11 cellular contexts compared by ENCODE assay signal in the genomic region with DNA sequence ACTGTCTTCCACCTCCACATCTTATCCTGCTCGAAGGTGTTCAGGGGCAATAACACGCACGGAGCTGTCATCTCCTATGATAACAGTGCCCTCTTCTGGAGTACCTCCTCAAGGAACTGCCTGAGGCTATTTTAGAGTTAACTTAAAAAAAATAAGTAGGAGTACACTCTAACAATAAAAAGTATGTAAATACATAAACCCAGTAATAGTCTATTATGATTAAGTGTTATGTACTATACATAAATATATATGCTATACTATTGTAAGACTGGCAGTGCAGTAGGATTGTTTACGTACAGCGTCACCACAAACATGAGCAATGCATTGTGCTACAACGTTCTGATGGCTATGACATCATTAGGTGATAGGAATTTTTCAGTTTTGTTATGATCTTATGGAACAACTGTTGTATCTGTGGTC. TPM values are rescaled to one million over a fixed set of nuclear protein-coding genes. Genes with fewer than 3 reads are reported as not detected.
DNase-seq lines count a peak whose midpoint lies in the region; ATAC-seq, FAIRE-seq and TF ChIP-seq lines count a peak whose summit lies in the region.
"Had no signal": no experiment of that assay in that cellular context is flagged by ENCODE, and none has a peak within 500 bp of the region (broad histone marks: within the 10 kb centered on the region; RNA-seq: fewer than 3 reads in every experiment).

No MANE protein-coding gene starts in this region.

- POLR2A ChIA-PET in K562 (lab: Yijun Ruan, JAX) = interaction anchor here (0.5 kb wide), 1 partner anchor 1727 kb away, joined by 3 read pairs; no protein-coding TSS in a partner anchor

- peak; percentile 56 to 74 for TF ChIP-seq RAD21 in K562 (CRISPR knock-in tag; conservative IDR thresholded peaks at IDR 0.05 in 1 of 2, IDR thresholded peaks at IDR 0.05 in 1 of 2)

- peak; percentile 54 for DNase-seq in activated CD4-positive, alpha-beta T cell treated with anti-CD3 and anti-CD28 coated beads, Interleukin-2, amount 10 ng/mL, durations not matched to agents 24 days and 14 days
- DNase-seq in activated CD4-positive, alpha-beta T cell treated with anti-CD3 and anti-CD28 coated beads for 4 hours = no peak
- DNase-seq in M059J (ENCODE audit: low read depth) (peak; percentile 27), K562 (ENCODE audit: extremely low read depth in 1 of 4, low spot score in 3 of 4) (peak in 1 of 4 experiments; percentile 62), progenitor cell of endocrine pancreas (ENCODE audit: low spot score, unreplicated experiment) (no peak), middle frontal gyrus (ENCODE audit: extremely low spot score, low spot score) (no peak), GOT3 (lab: John Stamatoyannopoulos, UW) (no peak), sciatic nerve (ENCODE audit: low spot score) (no peak)

- CTCF ChIA-PET in K562 (lab: Yijun Ruan, JAX; ENCODE audit: low intra/inter-chr PET ratio) = no interaction called here

- TF ChIP-seq EP300 in K562 (IDR thresholded peaks at IDR 0.05; ENCODE audit: low read length) = no peak

- no peak overlapping the region for H3K9ac ChIP-seq in K562 (ENCODE audit: insufficient read depth in 1 of 2, low read depth in 2 of 2, low read length in 2 of 2)

- no peaks in the 10 kb centered on the region for H3K9me1 ChIP-seq in K562 (ENCODE audit: control insufficient read depth, insufficient read depth, low read length)

- no peak overlapping the region for H2AFZ ChIP-seq in K562 (ENCODE audit: low read depth, low read length)

- peak; percentile 87 for ATAC-seq in K562
- no peak for ATAC-seq in sciatic nerve

- H3K9me3 Mint-ChIP-seq in activated CD4-positive, alpha-beta T cell treated with anti-CD3 and anti-CD28 coated beads, Interleukin-2, amount 10 ng/mL, durations not matched to agents 24 days and 14 days = no peaks in the 10 kb centered on the region
- peaks cover 7% of the 10 kb centered on the region for H3K9me3 Mint-ChIP-seq in progenitor cell of endocrine pancreas (ENCODE audit: low read depth)

- H3K27me3 Mint-ChIP-seq in activated CD4-positive, alpha-beta T cell treated with anti-CD3 and anti-CD28 coated beads, Interleukin-2, amount 10 ng/mL, durations not matched to agents 24 days and 14 days = no peaks in the 10 kb centered on the region
- H3K27me3 Mint-ChIP-seq in progenitor cell of endocrine pancreas = peaks cover 14% of the 10 kb centered on the region

- no TSS peak for BruUV-seq in K562 (replicated peaks; lab: Mats Ljungman, UMichigan)

- H3K4me1 ChIP-seq in K562 (replicated peaks in 1 of 2; ENCODE audit: control insufficient read depth in 2 of 2, insufficient read depth in 2 of 2, low read length in 2 of 2) = no peaks in the 10 kb centered on the region; a peak in 1 of 5 replicates

- no peaks in the 10 kb centered on the region for H3K79me2 ChIP-seq in K562 (ENCODE audit: control insufficient read depth, insufficient read depth, low read length)

- WGBS in K562 (ENCODE audit: insufficient coverage, low coverage, missing lambda C conversion rate) = 14% methylated on average over 6 of the region's 6 CpGs

- H3K27ac ChIP-seq in K562 (ENCODE audit: extremely low read depth, low read depth, low read length) = no peak overlapping the region

- H4K20me1 ChIP-seq in K562 (replicated peaks; ENCODE audit: control insufficient read depth, insufficient read depth, low read length) = no peaks in the 10 kb centered on the region

- TF ChIP-seq POLR2A in K562 (conservative IDR thresholded peaks at IDR 0.05) = no peak

- H3K27me3 ChIP-seq in K562 (ENCODE audit: control insufficient read depth in 2 of 2, insufficient read depth in 2 of 2, low read length in 2 of 2) = peaks cover 0 to 12% of the 10 kb centered on the region in 2 experiments; a peak in 2 of 5 replicates

- H3K4me3 ChIP-seq in K562 = no peak overlapping the region

- no peaks in the 10 kb centered on the region for H3K36me3 ChIP-seq in K562 (ENCODE audit: control insufficient read depth, insufficient read depth, low read length)

- in situ Hi-C loops in K562 (cut with MboI) = no loop called here

- peaks cover 36% of the 10 kb centered on the region for H3K4me1 Mint-ChIP-seq in activated CD4-positive, alpha-beta T cell treated with anti-CD3 and anti-CD28 coated beads, Interleukin-2, amount 10 ng/mL, durations not matched to agents 24 days and 14 days
- H3K4me1 Mint-ChIP-seq in progenitor cell of endocrine pancreas (ENCODE audit: low read depth) = no peaks in the 10 kb centered on the region

- H3K4me3 Mint-ChIP-seq in activated CD4-positive, alpha-beta T cell treated with anti-CD3 and anti-CD28 coated beads, Interleukin-2, amount 10 ng/mL, durations not matched to agents 24 days and 14 days = no peak overlapping the region
- no peak overlapping the region for H3K4me3 Mint-ChIP-seq in progenitor cell of endocrine pancreas (ENCODE audit: low read depth)

- H3K4me2 ChIP-seq in K562 (ENCODE audit: insufficient read depth, low read length) = no peak overlapping the region

- FAIRE-seq in K562 (lab: Jason Lieb, UNC) = peak; percentile 65
- FAIRE-seq: islet of Langerhans had no signal

- no peak overlapping the region for H3K27ac Mint-ChIP-seq in activated CD4-positive, alpha-beta T cell treated with anti-CD3 and anti-CD28 coated beads, Interleukin-2, amount 10 ng/mL, durations not matched to agents 24 days and 14 days
- no peak overlapping the region for H3K27ac Mint-ChIP-seq in progenitor cell of endocrine pancreas
- H3K27ac Mint-ChIP-seq: activated naive CD4-positive, alpha-beta T cell treated with anti-CD3 and anti-CD28 coated beads, Interleukin-2, amount 50 U/mL, for 72 hours had no signal

- no peaks in the 10 kb centered on the region for H3K9me3 ChIP-seq in K562 (replicated peaks; ENCODE audit: control insufficient read depth, insufficient read depth, low read depth, low read length)

- TF ChIP-seq CTCF in K562 (IDR thresholded peaks at IDR 0.05 in 2 of 3, conservative IDR thresholded peaks at IDR 0.05 in 1 of 3; ENCODE audit: insufficient read depth in 2 of 3, low read depth in 1 of 3, low read length in 3 of 3) = peak; percentile 57 to 68 (median 57)
- peak; percentile 45 for TF ChIP-seq CTCF in progenitor cell of endocrine pancreas (IDR thresholded peaks at IDR 0.05; ENCODE audit: unreplicated experiment)

- intact Hi-C loops in activated CD4-positive, alpha-beta T cell treated with anti-CD3 and anti-CD28 coated beads, Interleukin-2, amount 10 ng/mL, durations not matched to agents 24 days and 14 days (cut with micrococcal nuclease) = no loop called here
- intact Hi-C loops in K562 (cut with micrococcal nuclease) = loop anchor here (1.0 to 10.0 kb wide), 4 partner anchors 217 to 565 kb away; no protein-coding TSS in a partner anchor
- intact Hi-C loops in sciatic nerve (cut with DNase I) = no loop called here

- H3K36me3 Mint-ChIP-seq in activated CD4-positive, alpha-beta T cell treated with anti-CD3 and anti-CD28 coated beads, Interleukin-2, amount 10 ng/mL, durations not matched to agents 24 days and 14 days (ENCODE audit: low read depth) = peaks cover 2% of the 10 kb centered on the region
- no peaks in the 10 kb centered on the region for H3K36me3 Mint-ChIP-seq in progenitor cell of endocrine pancreas (ENCODE audit: insufficient read depth)
- H3K36me3 Mint-ChIP-seq: activated naive CD4-positive, alpha-beta T cell treated with anti-CD3 and anti-CD28 coated beads, Interleukin-2, amount 50 U/mL, for 72 hours had no signal

TF ChIP-seq in K562, 482 proteins besides CTCF, POLR2A, EP300 and RAD21:
- TF ChIP-seq ZNF174 (CRISPR knock-in tag; IDR thresholded peaks at IDR 0.05) = no peak
- peak; percentile 63; the same call in 1 of the 2 replicates for TF ChIP-seq ZNF384 (IDR thresholded peaks at IDR 0.05; ENCODE audit: low read depth, low read length)
- 0 out of 2 replicates have a peak, but pooled peaks have one; percentile 30 for TF ChIP-seq ATF3 (IDR thresholded peaks at IDR 0.05)
- no peak for TF ChIP-seq ATF3 (CRISPR knock-in tag; conservative IDR thresholded peaks at IDR 0.05)
- peak; percentile 53 for TF ChIP-seq SMC3 (conservative IDR thresholded peaks at IDR 0.05; ENCODE audit: insufficient read depth, low read depth, low read length)
- TF ChIP-seq NRF1 (conservative IDR thresholded peaks at IDR 0.05 in 1 of 2, IDR thresholded peaks at IDR 0.05 in 1 of 2) = no peak
- no peak for TF ChIP-seq ATF1 (CRISPR knock-in tag; IDR thresholded peaks at IDR 0.05)
- TF ChIP-seq ATF1 (tag; IDR thresholded peaks at IDR 0.05) = peak; percentile 66
- TF ChIP-seq NFIX (CRISPR knock-in tag; IDR thresholded peaks at IDR 0.05; ENCODE audit: low read depth) = no peak

RNA-seq across cellular contexts. Expression of gene TLR2, which starts 34.5 kb away (rescaled TPM):
- 0.21 and 0.47 TPM in 2 replicates for total RNA-seq in activated CD4-positive, alpha-beta T cell treated with anti-CD3 and anti-CD28 coated beads, Interleukin-2, amount 10 ng/mL, durations not matched to agents 24 days and 14 days
- 4.8 and 6.3 TPM in 2 replicates for total RNA-seq in M059J (2014; rRNA removed; shearing (Covaris generic))
- total RNA-seq in K562 (2011; cell fraction: chromatin; rRNA removed; ENCODE audit: low replicate concordance) = not detected in 2 replicates
- total RNA-seq in K562 (2011; cell fraction: nucleolus; rRNA removed) = not detected in 2 replicates
- total RNA-seq in K562 (2011; cell fraction: nucleoplasm; rRNA removed) = not detected in 2 replicates
- total RNA-seq in K562 (2014; rRNA removed) (not detected in 2 replicates), K562 (2014; rRNA removed; fragmentation: Illumina TruSeq; extraction: Trizol) (0.11 TPM in 1 of 2 replicates, not detected in the other), K562 (2015; rRNA removed; fragmentation: Illumina TruSeq; extraction: Trizol) (not detected in 2 replicates), K562 (2021) (0.09 and 0.22 TPM in 2 replicates), progenitor cell of endocrine pancreas (4.8 and 5.1 TPM in 2 replicates), sciatic nerve (35.2 TPM)
- polyA plus RNA-seq in K562 (2011; rRNA removed) (not detected in 2 replicates), K562 (2014; fragmentation: Illumina TruSeq; extraction: Trizol) (not detected in 2 replicates), K562 (2014; fragmentation: Nextera tagmentation; extraction: Ambion mirVana) (not detected), K562 (2014; rRNA removed) (0.23 TPM in 1 of 2 replicates, not detected in the other)
- not detected in 2 replicates for polyA plus RNA-seq in K562 (2011; cell fraction: cytosol; rRNA removed)
- polyA plus RNA-seq in K562 (2011; cell fraction: nucleus; rRNA removed) = 0.09 and 0.24 TPM in 2 replicates
- polyA plus RNA-seq in K562 (2012) = 0.07 TPM in 1 of 2 replicates, not detected in the other
- 0.06 TPM in 1 of 2 replicates, not detected in the other for polyA minus RNA-seq in K562 (2011; rRNA and poly(A)+ RNA removed)
- not detected in 2 replicates for polyA minus RNA-seq in K562 (2011; cell fraction: cytosol; rRNA and poly(A)+ RNA removed)
- polyA minus RNA-seq in K562 (2011; cell fraction: nucleus; rRNA and poly(A)+ RNA removed) = not detected in 2 replicates
- total RNA-seq: Daoy had no signal

Comparison
In these comparisons a context has a peak if more than half of its experiments do, and no peak if none do; other contexts are left out.
1. DNase-seq: peak in activated CD4-positive, alpha-beta T cell treated with anti-CD3 and anti-CD28 coated beads, Interleukin-2, amount 10 ng/mL, durations not matched to agents 24 days and 14 days (single experiment) and M059J (single experiment); none in activated CD4-positive, alpha-beta T cell treated with anti-CD3 and anti-CD28 coated beads for 4 hours (0 of 2), progenitor cell of endocrine pancreas (single experiment), middle frontal gyrus (single experiment), GOT3 (single experiment) and sciatic nerve (single experiment).